In the genomic region with DNA sequence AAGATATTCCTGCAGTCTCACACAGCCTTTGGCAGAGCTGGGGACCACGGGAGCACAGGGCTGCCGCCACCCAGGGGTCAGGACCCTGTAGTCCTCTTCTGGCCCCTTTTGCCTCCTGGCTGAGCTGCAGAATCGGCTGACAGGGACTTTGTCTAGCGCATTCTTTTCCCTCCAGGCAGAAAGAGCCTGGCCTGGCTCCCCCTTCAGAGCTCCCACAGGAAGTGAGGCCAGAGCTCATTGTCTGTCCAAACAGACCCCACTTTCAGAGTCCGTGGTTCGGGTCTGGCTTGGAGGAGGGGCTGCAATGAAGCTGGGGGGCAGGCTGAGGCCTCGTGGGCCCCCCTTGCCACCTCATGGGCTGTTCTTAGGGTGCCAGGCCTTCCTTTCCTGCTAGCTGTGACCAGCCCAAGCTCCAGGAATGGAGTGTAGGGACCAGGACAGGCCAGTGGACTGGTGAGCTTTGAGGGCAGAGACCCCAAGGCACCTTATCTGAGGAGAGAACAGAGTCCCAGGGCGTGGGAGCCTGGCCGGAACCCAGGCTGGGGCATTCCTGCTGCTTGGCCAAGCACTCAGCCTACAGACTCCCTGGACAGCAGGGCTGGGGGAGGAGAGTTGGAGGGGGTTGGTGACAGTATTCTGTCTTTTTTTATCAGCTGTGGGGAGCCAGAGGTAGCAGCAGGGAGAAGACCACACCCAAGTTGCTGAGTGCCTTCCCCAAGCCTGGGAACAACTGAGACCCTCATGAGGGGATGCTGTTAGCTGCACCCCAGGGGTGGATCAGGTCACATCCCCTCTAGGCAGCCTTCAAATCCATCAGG, we compare ENCODE assay signal across 1 cellular context.
TF ChIP-seq lines count a peak whose summit lies in the region.

No MANE protein-coding gene starts in this region.

TF ChIP-seq in HepG2, 621 proteins besides CTCF, POLR2A, EP300 and RAD21 (continued from another document and continues in another):
- TF ChIP-seq, protein P1, sequence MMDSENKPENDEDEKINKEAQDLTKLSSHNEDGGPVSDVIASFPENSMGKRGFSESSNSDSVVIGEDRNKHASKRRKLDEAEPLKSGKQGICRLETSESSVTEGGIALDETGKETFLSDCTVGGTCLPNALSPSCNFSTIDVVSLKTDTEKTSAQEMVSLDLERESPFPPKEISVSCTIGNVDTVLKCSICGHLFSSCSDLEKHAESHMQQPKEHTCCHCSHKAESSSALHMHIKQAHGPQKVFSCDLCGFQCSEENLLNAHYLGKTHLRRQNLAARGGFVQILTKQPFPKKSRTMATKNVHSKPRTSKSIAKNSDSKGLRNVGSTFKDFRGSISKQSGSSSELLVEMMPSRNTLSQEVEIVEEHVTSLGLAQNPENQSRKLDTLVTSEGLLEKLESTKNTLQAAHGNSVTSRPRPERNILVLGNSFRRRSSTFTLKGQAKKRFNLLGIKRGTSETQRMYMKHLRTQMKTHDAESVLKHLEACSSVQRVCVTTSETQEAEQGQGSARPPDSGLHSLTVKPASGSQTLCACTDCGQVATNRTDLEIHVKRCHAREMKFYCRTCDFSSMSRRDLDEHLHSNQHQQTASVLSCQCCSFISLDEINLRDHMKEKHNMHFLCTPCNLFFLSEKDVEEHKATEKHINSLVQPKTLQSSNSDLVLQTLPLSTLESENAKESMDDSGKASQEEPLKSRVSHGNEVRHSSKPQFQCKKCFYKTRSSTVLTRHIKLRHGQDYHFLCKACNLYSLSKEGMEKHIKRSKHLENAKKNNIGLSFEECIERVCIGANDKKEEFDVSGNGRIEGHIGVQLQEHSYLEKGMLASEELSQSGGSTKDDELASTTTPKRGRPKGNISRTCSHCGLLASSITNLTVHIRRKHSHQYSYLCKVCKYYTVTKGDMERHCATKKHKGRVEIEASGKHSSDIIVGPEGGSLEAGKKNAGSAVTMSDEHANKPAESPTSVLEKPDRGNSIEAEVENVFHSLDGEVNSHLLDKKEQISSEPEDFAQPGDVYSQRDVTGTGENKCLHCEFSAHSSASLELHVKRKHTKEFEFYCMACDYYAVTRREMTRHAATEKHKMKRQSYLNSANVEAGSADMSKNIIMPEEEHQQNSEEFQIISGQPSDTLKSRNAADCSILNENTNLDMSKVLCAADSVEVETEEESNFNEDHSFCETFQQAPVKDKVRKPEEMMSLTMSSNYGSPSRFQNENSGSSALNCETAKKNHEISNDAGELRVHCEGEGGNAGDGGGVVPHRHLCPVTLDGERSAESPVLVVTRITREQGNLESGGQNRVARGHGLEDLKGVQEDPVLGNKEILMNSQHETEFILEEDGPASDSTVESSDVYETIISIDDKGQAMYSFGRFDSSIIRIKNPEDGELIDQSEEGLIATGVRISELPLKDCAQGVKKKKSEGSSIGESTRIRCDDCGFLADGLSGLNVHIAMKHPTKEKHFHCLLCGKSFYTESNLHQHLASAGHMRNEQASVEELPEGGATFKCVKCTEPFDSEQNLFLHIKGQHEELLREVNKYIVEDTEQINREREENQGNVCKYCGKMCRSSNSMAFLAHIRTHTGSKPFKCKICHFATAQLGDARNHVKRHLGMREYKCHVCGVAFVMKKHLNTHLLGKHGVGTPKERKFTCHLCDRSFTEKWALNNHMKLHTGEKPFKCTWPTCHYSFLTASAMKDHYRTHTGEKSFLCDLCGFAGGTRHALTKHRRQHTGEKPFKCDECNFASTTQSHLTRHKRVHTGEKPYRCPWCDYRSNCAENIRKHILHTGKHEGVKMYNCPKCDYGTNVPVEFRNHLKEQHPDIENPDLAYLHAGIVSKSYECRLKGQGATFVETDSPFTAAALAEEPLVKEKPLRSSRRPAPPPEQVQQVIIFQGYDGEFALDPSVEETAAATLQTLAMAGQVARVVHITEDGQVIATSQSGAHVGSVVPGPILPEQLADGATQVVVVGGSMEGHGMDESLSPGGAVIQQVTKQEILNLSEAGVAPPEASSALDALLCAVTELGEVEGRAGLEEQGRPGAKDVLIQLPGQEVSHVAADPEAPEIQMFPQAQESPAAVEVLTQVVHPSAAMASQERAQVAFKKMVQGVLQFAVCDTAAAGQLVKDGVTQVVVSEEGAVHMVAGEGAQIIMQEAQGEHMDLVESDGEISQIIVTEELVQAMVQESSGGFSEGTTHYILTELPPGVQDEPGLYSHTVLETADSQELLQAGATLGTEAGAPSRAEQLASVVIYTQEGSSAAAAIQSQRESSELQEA (CRISPR knock-in tag; IDR thresholded peaks at IDR 0.05; ENCODE audit: not compliant biosample characterization) = no peak
- TF ChIP-seq HNF4A (CRISPR knock-in tag; IDR thresholded peaks at IDR 0.05) = peak; percentile 47
- TF ChIP-seq NFYB (CRISPR knock-in tag; IDR thresholded peaks at IDR 0.05) = no peak
- TF ChIP-seq ZNF552 (CRISPR knock-in tag; IDR thresholded peaks at IDR 0.05; ENCODE audit: borderline replicate concordance) = no peak
- TF ChIP-seq KLF11 (CRISPR knock-in tag; IDR thresholded peaks at IDR 0.05) = no peak
- no peak for TF ChIP-seq ZNF530 (CRISPR knock-in tag; IDR thresholded peaks at IDR 0.05; ENCODE audit: low read depth)
- no peak for TF ChIP-seq ZNF124 (CRISPR knock-in tag; IDR thresholded peaks at IDR 0.05)
- TF ChIP-seq HNF4G (IDR thresholded peaks at IDR 0.05; ENCODE audit: borderline replicate concordance, low read depth, low read length) = no peak; the same call in 1 of the 2 replicates
- no peak for TF ChIP-seq HNF4G (CRISPR knock-in tag; IDR thresholded peaks at IDR 0.05; ENCODE audit: borderline replicate concordance, low read depth)
- TF ChIP-seq, protein P2, sequence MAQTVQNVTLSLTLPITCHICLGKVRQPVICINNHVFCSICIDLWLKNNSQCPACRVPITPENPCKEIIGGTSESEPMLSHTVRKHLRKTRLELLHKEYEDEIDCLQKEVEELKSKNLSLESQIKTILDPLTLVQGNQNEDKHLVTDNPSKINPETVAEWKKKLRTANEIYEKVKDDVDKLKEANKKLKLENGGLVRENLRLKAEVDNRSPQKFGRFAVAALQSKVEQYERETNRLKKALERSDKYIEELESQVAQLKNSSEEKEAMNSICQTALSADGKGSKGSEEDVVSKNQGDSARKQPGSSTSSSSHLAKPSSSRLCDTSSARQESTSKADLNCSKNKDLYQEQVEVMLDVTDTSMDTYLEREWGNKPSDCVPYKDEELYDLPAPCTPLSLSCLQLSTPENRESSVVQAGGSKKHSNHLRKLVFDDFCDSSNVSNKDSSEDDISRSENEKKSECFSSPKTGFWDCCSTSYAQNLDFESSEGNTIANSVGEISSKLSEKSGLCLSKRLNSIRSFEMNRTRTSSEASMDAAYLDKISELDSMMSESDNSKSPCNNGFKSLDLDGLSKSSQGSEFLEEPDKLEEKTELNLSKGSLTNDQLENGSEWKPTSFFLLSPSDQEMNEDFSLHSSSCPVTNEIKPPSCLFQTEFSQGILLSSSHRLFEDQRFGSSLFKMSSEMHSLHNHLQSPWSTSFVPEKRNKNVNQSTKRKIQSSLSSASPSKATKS (CRISPR knock-in tag; IDR thresholded peaks at IDR 0.05) = no peak
- TF ChIP-seq SYNCRIP (IDR thresholded peaks at IDR 0.05; ENCODE audit: insufficient read depth, low read depth, low read length) = no peak
- TF ChIP-seq NFE2L2 (IDR thresholded peaks at IDR 0.05; ENCODE audit: low read length) = no peak
- TF ChIP-seq, protein P3, sequence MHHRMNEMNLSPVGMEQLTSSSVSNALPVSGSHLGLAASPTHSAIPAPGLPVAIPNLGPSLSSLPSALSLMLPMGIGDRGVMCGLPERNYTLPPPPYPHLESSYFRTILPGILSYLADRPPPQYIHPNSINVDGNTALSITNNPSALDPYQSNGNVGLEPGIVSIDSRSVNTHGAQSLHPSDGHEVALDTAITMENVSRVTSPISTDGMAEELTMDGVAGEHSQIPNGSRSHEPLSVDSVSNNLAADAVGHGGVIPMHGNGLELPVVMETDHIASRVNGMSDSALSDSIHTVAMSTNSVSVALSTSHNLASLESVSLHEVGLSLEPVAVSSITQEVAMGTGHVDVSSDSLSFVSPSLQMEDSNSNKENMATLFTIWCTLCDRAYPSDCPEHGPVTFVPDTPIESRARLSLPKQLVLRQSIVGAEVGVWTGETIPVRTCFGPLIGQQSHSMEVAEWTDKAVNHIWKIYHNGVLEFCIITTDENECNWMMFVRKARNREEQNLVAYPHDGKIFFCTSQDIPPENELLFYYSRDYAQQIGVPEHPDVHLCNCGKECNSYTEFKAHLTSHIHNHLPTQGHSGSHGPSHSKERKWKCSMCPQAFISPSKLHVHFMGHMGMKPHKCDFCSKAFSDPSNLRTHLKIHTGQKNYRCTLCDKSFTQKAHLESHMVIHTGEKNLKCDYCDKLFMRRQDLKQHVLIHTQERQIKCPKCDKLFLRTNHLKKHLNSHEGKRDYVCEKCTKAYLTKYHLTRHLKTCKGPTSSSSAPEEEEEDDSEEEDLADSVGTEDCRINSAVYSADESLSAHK (CRISPR knock-in tag; IDR thresholded peaks at IDR 0.05; ENCODE audit: borderline replicate concordance) = no peak
- no peak for TF ChIP-seq ZNF547 (CRISPR knock-in tag; IDR thresholded peaks at IDR 0.05)
- no peak for TF ChIP-seq MTA3 (CRISPR knock-in tag; IDR thresholded peaks at IDR 0.05)
- TF ChIP-seq, protein P4, sequence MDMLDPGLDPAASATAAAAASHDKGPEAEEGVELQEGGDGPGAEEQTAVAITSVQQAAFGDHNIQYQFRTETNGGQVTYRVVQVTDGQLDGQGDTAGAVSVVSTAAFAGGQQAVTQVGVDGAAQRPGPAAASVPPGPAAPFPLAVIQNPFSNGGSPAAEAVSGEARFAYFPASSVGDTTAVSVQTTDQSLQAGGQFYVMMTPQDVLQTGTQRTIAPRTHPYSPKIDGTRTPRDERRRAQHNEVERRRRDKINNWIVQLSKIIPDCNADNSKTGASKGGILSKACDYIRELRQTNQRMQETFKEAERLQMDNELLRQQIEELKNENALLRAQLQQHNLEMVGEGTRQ (IDR thresholded peaks at IDR 0.05; ENCODE audit: low read depth, low read length) = no peak
- TF ChIP-seq, protein P4 (CRISPR knock-in tag; IDR thresholded peaks at IDR 0.05; ENCODE audit: borderline replicate concordance) = no peak
- no peak for TF ChIP-seq ZNF782 (CRISPR knock-in tag; IDR thresholded peaks at IDR 0.05; ENCODE audit: borderline replicate concordance)
- no peak for TF ChIP-seq ZNF790 (CRISPR knock-in tag; IDR thresholded peaks at IDR 0.05; ENCODE audit: borderline replicate concordance)
- no peak for TF ChIP-seq STAG1 (CRISPR knock-in tag; IDR thresholded peaks at IDR 0.05)
- TF ChIP-seq HOXA5 (CRISPR knock-in tag; IDR thresholded peaks at IDR 0.05) = no peak
- no peak for TF ChIP-seq HNRNPH1 (optimal IDR thresholded peaks at IDR 0.05; ENCODE audit: low read depth, low read length)
- peak; percentile 34; the same call in 1 of the 2 replicates for TF ChIP-seq SAP130 (CRISPR knock-in tag; IDR thresholded peaks at IDR 0.05; ENCODE audit: low read depth)
- TF ChIP-seq, protein P5, sequence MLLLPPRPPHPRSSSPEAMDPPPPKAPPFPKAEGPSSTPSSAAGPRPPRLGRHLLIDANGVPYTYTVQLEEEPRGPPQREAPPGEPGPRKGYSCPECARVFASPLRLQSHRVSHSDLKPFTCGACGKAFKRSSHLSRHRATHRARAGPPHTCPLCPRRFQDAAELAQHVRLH (CRISPR knock-in tag; IDR thresholded peaks at IDR 0.05; ENCODE audit: borderline replicate concordance, low read depth) = no peak
- no peak for TF ChIP-seq KLF6 (CRISPR knock-in tag; IDR thresholded peaks at IDR 0.05)
- no peak for TF ChIP-seq JUNB (CRISPR knock-in tag; IDR thresholded peaks at IDR 0.05; ENCODE audit: borderline replicate concordance)
- TF ChIP-seq, protein P6, sequence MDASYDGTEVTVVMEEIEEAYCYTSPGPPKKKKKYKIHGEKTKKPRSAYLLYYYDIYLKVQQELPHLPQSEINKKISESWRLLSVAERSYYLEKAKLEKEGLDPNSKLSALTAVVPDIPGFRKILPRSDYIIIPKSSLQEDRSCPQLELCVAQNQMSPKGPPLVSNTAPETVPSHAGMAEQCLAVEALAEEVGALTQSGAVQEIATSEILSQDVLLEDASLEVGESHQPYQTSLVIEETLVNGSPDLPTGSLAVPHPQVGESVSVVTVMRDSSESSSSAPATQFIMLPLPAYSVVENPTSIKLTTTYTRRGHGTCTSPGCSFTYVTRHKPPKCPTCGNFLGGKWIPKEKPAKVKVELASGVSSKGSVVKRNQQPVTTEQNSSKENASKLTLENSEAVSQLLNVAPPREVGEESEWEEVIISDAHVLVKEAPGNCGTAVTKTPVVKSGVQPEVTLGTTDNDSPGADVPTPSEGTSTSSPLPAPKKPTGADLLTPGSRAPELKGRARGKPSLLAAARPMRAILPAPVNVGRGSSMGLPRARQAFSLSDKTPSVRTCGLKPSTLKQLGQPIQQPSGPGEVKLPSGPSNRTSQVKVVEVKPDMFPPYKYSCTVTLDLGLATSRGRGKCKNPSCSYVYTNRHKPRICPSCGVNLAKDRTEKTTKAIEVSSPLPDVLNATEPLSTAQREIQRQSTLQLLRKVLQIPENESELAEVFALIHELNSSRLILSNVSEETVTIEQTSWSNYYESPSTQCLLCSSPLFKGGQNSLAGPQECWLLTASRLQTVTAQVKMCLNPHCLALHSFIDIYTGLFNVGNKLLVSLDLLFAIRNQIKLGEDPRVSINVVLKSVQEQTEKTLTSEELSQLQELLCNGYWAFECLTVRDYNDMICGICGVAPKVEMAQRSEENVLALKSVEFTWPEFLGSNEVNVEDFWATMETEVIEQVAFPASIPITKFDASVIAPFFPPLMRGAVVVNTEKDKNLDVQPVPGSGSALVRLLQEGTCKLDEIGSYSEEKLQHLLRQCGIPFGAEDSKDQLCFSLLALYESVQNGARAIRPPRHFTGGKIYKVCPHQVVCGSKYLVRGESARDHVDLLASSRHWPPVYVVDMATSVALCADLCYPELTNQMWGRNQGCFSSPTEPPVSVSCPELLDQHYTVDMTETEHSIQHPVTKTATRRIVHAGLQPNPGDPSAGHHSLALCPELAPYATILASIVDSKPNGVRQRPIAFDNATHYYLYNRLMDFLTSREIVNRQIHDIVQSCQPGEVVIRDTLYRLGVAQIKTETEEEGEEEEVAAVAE (CRISPR knock-in tag; IDR thresholded peaks at IDR 0.05; ENCODE audit: borderline replicate concordance) = no peak
- no peak for TF ChIP-seq AHR (CRISPR knock-in tag; IDR thresholded peaks at IDR 0.05)
- TF ChIP-seq, protein P7, sequence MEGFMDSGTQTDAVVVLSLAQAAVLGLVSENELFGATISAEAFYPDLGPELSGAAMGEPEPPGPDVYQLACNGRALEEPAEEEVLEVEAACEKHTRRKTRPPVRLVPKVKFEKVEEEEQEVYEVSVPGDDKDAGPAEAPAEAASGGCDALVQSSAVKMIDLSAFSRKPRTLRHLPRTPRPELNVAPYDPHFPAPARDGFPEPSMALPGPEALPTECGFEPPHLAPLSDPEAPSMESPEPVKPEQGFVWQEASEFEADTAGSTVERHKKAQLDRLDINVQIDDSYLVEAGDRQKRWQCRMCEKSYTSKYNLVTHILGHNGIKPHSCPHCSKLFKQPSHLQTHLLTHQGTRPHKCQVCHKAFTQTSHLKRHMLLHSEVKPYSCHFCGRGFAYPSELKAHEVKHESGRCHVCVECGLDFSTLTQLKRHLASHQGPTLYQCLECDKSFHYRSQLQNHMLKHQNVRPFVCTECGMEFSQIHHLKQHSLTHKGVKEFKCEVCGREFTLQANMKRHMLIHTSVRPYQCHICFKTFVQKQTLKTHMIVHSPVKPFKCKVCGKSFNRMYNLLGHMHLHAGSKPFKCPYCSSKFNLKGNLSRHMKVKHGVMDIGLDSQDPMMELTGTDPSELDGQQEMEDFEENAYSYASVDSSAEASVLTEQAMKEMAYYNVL (CRISPR knock-in tag; IDR thresholded peaks at IDR 0.05; ENCODE audit: borderline replicate concordance) = no peak
- no peak for TF ChIP-seq PCBP1 (IDR thresholded peaks at IDR 0.05; ENCODE audit: borderline replicate concordance, low read depth, low read length)
- no peak for TF ChIP-seq EEA1 (CRISPR knock-in tag; IDR thresholded peaks at IDR 0.05; ENCODE audit: borderline replicate concordance)
